Comparison of ENCODE assay signal across 19 cellular contexts in the genomic region with DNA sequence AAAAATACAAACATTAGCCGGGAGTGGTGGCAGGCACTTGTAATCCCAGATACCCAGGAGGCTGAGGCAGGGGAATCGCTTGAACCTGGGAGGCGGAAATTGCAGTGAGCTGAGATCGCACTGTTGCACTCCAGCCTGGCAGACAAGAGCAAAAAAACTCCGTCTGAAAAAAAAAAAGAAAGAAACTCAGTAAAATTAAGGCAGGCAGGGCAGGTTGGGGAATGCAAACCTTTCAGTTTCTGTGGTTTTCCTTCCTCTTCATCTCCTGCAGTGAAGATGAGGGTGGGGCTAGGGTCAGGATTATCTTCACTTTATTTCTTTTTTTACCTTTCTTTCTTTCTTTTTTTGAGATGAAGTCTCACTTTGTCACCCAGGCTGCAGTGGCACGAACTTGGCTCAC. TPM values are rescaled to one million over a fixed set of nuclear protein-coding genes. Genes with fewer than 3 reads are reported as not detected.
A peak's percentile ranks its signal among the peaks of the same experiment; 100 is the strongest.
DNase-seq lines count a peak whose midpoint lies in the region; ATAC-seq and TF ChIP-seq lines count a peak whose summit lies in the region.
"Had no signal": no experiment of that assay in that cellular context is flagged by ENCODE, and none has a peak within 500 bp of the region (broad histone marks: within the 10 kb centered on the region; RNA-seq: fewer than 3 reads in every experiment).

No MANE protein-coding gene starts in this region.

- peak overlapping the region; percentile 5 for H3K27ac Mint-ChIP-seq in activated T-cell treated with anti-CD3 and anti-CD28 coated beads, Interleukin-2, amount 50 U/mL, for 72 hours
- peak overlapping the region; percentile 76 for H3K27ac Mint-ChIP-seq in activated naive CD8-positive, alpha-beta T cell

- H2AFZ ChIP-seq in Loucy (ENCODE audit: low read length) = no peak overlapping the region

- intact Hi-C loops in sigmoid colon (cut with DNase I) = loop anchor here (5.0 kb wide), 1 partner anchor 42 kb away; a partner anchor contains a TSS
- intact Hi-C loops in cardiac septum (cut with DNase I) = no loop called here

- peak overlapping the region; percentile 4 to 67 for H3K4me3 Mint-ChIP-seq in activated T-cell treated with anti-CD3 and anti-CD28 coated beads, Interleukin-2, amount 50 U/mL, for 72 hours
- H3K4me3 Mint-ChIP-seq in activated naive CD8-positive, alpha-beta T cell = peak overlapping the region; percentile 55

- H3K4me2 ChIP-seq in Loucy (ENCODE audit: low read depth, low read length, poor library complexity, severe bottlenecking) = peak overlapping the region; percentile 72

- H3K4me1 ChIP-seq in Loucy (ENCODE audit: insufficient read depth, low read length, poor library complexity, severe bottlenecking) = peaks cover 24% of the 10 kb centered on the region
- peaks cover 0 to 56% (median 47%) of the 10 kb centered on the region in 4 donors for H3K4me1 ChIP-seq in sigmoid colon
- H3K4me1 ChIP-seq: suprapubic skin had no signal

- H3K9me2 ChIP-seq in Loucy (replicated peaks; ENCODE audit: low read depth, low read length) = no peaks in the 10 kb centered on the region

- H3K27me3 ChIP-seq in Loucy (ENCODE audit: insufficient read depth, low read length, poor library complexity, severe bottlenecking) (no peaks in the 10 kb centered on the region), sigmoid colon (no peaks in the 10 kb centered on the region)
- H3K27me3 ChIP-seq: right atrium auricular region, suprapubic skin had no signal

- 56 to 84% methylated on average over 6 of the region's 6 CpGs for WGBS in sigmoid colon, 2 donors

- H3K4me3 ChIP-seq in Loucy (ENCODE audit: low read length, poor library complexity, severe bottlenecking) (peak overlapping the region; percentile 60), sigmoid colon (no peak overlapping the region)
- H3K4me3 ChIP-seq: right atrium auricular region, suprapubic skin had no signal

- DNase-seq in activated T-cell treated with anti-CD3 and anti-CD28 coated beads, Interleukin-2, amount 50 U/mL, for 72 hours = no peak
- DNase-seq in activated T-cell treated with anti-CD3 and anti-CD28 coated beads, Interleukin-2, amount 50 U/mL, for 48 hours = no peak
- DNase-seq in sigmoid colon (no peak), MV-4-11 (lab: John Stamatoyannopoulos, UW) (no peak), cardiac septum (ENCODE audit: low spot score) (no peak), NOMO-1 treated with dmso at 0.1 percent for 144 hours (lab: John Stamatoyannopoulos, UW; ENCODE audit: unreplicated experiment) (no peak)
- DNase-seq: activated CD4-positive, CD25-positive, alpha-beta regulatory T cell treated with anti-CD3 and anti-CD28 coated beads, Interleukin-2, amount 50 U/mL, for 72 hours; activated effector memory CD4-positive, alpha-beta T cell treated with Interleukin-2 at 50 U/mL for 16 hours; COR-L47; EL; left colon; midbrain; NCI-H1930; SIG-M5 had no signal

- H4K20me1 ChIP-seq in Loucy (ENCODE audit: insufficient read depth, low read length, poor library complexity, severe bottlenecking) = no peaks in the 10 kb centered on the region

- H3K36me3 Mint-ChIP-seq in activated T-cell treated with anti-CD3 and anti-CD28 coated beads, Interleukin-2, amount 50 U/mL, for 72 hours (ENCODE audit: insufficient read depth in 2 of 2) = no peaks in the 10 kb centered on the region
- H3K36me3 Mint-ChIP-seq in activated naive CD8-positive, alpha-beta T cell = peaks cover 10% of the 10 kb centered on the region

- H3K79me2 ChIP-seq in Loucy (ENCODE audit: insufficient read depth, low read length) = no peaks in the 10 kb centered on the region

- peaks cover 26% of the 10 kb centered on the region for H3K4me1 Mint-ChIP-seq in activated T-cell treated with anti-CD3 and anti-CD28 coated beads, Interleukin-2, amount 50 U/mL, for 72 hours (ENCODE audit: low read depth)
- H3K4me1 Mint-ChIP-seq in activated naive CD8-positive, alpha-beta T cell (ENCODE audit: low read depth) = peaks cover 43% of the 10 kb centered on the region

- ATAC-seq in activated T-cell treated with anti-CD3 and anti-CD28 coated beads, Interleukin-2, amount 50 U/mL, for 72 hours (replicated peaks in 1 of 2) = no peak
- ATAC-seq: left colon had no signal

- H3K36me3 ChIP-seq in Loucy (ENCODE audit: insufficient read depth, low read length) (no peaks in the 10 kb centered on the region), sigmoid colon (no peaks in the 10 kb centered on the region)
- H3K36me3 ChIP-seq: right atrium auricular region, suprapubic skin had no signal

- TF ChIP-seq CTCF in Loucy (conservative IDR thresholded peaks at IDR 0.05; ENCODE audit: low read length) (no peak), sigmoid colon (IDR thresholded peaks at IDR 0.05) (no peak)

- TF ChIP-seq EP300 in sigmoid colon (IDR thresholded peaks at IDR 0.05) = no peak

- TF ChIP-seq POLR2A in sigmoid colon (IDR thresholded peaks at IDR 0.05) = no peak

- no peaks in the 10 kb centered on the region for H3K27me3 Mint-ChIP-seq in activated T-cell treated with anti-CD3 and anti-CD28 coated beads, Interleukin-2, amount 50 U/mL, for 72 hours (ENCODE audit: low read depth)
- H3K27me3 Mint-ChIP-seq in activated naive CD8-positive, alpha-beta T cell = no peaks in the 10 kb centered on the region

- H3K27ac ChIP-seq in sigmoid colon = peak overlapping the region in 3 of 4 donors; percentile 73 to 83 (median 80)
- H3K27ac ChIP-seq: epithelial cell of prostate, right atrium auricular region, suprapubic skin had no signal

- H3K9me3 ChIP-seq in Loucy (ENCODE audit: insufficient read depth, low read depth, low read length) (no peaks in the 10 kb centered on the region), sigmoid colon (no peaks in the 10 kb centered on the region)
- H3K9me3 ChIP-seq: right atrium auricular region, suprapubic skin had no signal

- H3K9me3 Mint-ChIP-seq in activated T-cell treated with anti-CD3 and anti-CD28 coated beads, Interleukin-2, amount 50 U/mL, for 72 hours = no peaks in the 10 kb centered on the region
- H3K9me3 Mint-ChIP-seq in activated naive CD8-positive, alpha-beta T cell (ENCODE audit: low read depth) = no peaks in the 10 kb centered on the region

- H3K9ac ChIP-seq in Loucy (ENCODE audit: low read depth, low read length, poor library complexity, severe bottlenecking) = peak overlapping the region; percentile 43

- no peaks in the 10 kb centered on the region for H3F3A ChIP-seq in Loucy (ENCODE audit: low read depth)

RNA-seq across cellular contexts. Expression of a gene that starts 43.2 kb away (rescaled TPM):
- total RNA-seq in activated T-cell treated with anti-CD3 and anti-CD28 coated beads, Interleukin-2, amount 50 U/mL, for 72 hours = 10 to 100 TPM; 36.9 to 39.5 TPM
- 10 to 100 TPM; 47.8 to 79.8 (median 61.6) TPM for total RNA-seq in sigmoid colon
- 10 to 100 TPM; 15.0 to 29.8 (median 16.0) TPM for polyA plus RNA-seq in sigmoid colon
- 61.3 TPM for total RNA-seq in cardiac septum
